1 cellular context compared by ENCODE assay signal in the genomic region with DNA sequence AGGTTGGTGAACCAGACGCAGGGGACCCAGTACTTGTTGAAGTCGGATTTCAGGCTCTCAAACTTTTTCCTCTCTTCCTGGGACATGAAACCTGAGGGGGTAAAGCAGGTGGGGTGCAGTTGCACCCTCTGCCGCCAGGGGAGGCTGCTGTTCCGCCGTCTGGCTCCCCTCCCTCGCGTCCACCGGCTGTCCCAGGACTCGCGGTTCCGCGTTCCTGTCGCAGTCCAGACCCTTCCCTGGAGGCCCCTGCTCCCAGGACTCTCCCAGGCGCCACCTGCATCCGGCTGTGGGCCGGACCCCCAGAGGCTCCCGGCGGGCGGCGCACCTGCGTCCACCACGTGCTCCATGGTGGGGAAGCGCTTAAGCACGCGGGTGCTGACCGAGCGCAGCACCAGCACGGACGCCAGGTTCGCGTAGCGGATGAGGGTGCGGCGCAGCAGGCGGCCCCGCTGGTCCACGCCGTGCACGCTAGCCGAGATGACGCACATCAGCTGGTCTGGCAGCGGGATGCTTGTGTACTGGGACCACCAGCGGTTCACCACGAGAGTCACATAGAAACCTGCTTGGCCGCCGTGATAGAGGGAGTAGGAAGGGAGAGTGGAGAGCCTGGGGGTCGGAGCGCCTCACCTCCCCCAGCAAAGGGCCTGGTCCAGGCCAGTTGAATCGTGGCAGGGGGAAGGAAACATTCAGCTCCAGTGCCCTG.
TF ChIP-seq lines count a peak whose summit lies in the region.

No MANE protein-coding gene starts in this region.

TF ChIP-seq in HEK293, 187 proteins besides CTCF, POLR2A, EP300 and RAD21 (continued from another document):
- TF ChIP-seq, protein P1, sequence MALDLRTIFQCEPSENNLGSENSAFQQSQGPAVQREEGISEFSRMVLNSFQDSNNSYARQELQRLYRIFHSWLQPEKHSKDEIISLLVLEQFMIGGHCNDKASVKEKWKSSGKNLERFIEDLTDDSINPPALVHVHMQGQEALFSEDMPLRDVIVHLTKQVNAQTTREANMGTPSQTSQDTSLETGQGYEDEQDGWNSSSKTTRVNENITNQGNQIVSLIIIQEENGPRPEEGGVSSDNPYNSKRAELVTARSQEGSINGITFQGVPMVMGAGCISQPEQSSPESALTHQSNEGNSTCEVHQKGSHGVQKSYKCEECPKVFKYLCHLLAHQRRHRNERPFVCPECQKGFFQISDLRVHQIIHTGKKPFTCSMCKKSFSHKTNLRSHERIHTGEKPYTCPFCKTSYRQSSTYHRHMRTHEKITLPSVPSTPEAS (tag by site-specific recombination; IDR thresholded peaks at IDR 0.05), result 0 out of 2 replicates have a peak, but pooled peaks have one; percentile 10
- TF ChIP-seq WT1 (tag by site-specific recombination; IDR thresholded peaks at IDR 0.05) (0 out of 2 replicates have a peak, but pooled peaks have one; percentile 15), ZNF335 (tag by site-specific recombination; conservative IDR thresholded peaks at IDR 0.05) (peak; percentile 76; the same call in 1 of the 2 replicates), IKZF3 (tag by site-specific recombination; IDR thresholded peaks at IDR 0.05) (peak; percentile 97), ZNF394 (tag by site-specific recombination; IDR thresholded peaks at IDR 0.05; ENCODE audit: borderline replicate concordance) (peak; percentile 56; the same call in 1 of the 2 replicates), ZBTB17 (tag by site-specific recombination; IDR thresholded peaks at IDR 0.05) (peak; percentile 94), ZFP69B (tag by site-specific recombination; IDR thresholded peaks at IDR 0.05) (peak; percentile 76; the same call in 1 of the 2 replicates), ZEB2 (tag by site-specific recombination; IDR thresholded peaks at IDR 0.05) (peak; percentile 97), BCL11B (tag by site-specific recombination; IDR thresholded peaks at IDR 0.05; ENCODE audit: low read depth) (peak; percentile 65; the same call in 1 of the 2 replicates), ZNF501 (tag by site-specific recombination; IDR thresholded peaks at IDR 0.05) (peak; percentile 97), ZNF292 (tag by site-specific recombination; IDR thresholded peaks at IDR 0.05; ENCODE audit: borderline replicate concordance, low read depth) (no peak), ZXDB (tag by site-specific recombination; IDR thresholded peaks at IDR 0.05) (peak; percentile 92), ZBTB26 (tag by site-specific recombination; optimal IDR thresholded peaks at IDR 0.05) (peak; percentile 97), BCL11A (tag by site-specific recombination; IDR thresholded peaks at IDR 0.05; ENCODE audit: low read depth) (0 out of 2 replicates have a peak, but pooled peaks have one; percentile 26), SETDB1 (IDR thresholded peaks at IDR 0.05; ENCODE audit: insufficient read length, low read length) (peak; percentile 13), ZNF76 (tag by site-specific recombination; IDR thresholded peaks at IDR 0.05; ENCODE audit: borderline replicate concordance, low read depth) (peak; percentile 92), ZSCAN30 (tag by site-specific recombination; IDR thresholded peaks at IDR 0.05) (peak; percentile 95), ZNF112 (tag by site-specific recombination; IDR thresholded peaks at IDR 0.05) (no peak), ZNF530 (tag by site-specific recombination; IDR thresholded peaks at IDR 0.05; ENCODE audit: low read depth) (no peak), ZNF155 (tag by site-specific recombination; IDR thresholded peaks at IDR 0.05) (no peak), ZNF747 (tag by site-specific recombination; IDR thresholded peaks at IDR 0.05) (no peak), KLF8 (tag by site-specific recombination; IDR thresholded peaks at IDR 0.05) (peak; percentile 64; the same call in 1 of the 2 replicates), SP7 (tag by site-specific recombination; IDR thresholded peaks at IDR 0.05) (peak; percentile 78), ZNF24 (tag by site-specific recombination; IDR thresholded peaks at IDR 0.05) (0 out of 2 replicates have a peak, but pooled peaks have one; percentile 43), ZNF658 (tag by site-specific recombination; IDR thresholded peaks at IDR 0.05) (no peak), ZNF239 (tag by site-specific recombination; IDR thresholded peaks at IDR 0.05) (no peak)
- TF ChIP-seq, protein P2, sequence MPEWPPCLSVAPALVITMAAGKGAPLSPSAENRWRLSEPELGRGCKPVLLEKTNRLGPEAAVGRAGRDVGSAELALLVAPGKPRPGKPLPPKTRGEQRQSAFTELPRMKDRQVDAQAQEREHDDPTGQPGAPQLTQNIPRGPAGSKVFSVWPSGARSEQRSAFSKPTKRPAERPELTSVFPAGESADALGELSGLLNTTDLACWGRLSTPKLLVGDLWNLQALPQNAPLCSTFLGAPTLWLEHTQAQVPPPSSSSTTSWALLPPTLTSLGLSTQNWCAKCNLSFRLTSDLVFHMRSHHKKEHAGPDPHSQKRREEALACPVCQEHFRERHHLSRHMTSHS (tag by site-specific recombination; IDR thresholded peaks at IDR 0.05), result no peak
- TF ChIP-seq, protein P3, sequence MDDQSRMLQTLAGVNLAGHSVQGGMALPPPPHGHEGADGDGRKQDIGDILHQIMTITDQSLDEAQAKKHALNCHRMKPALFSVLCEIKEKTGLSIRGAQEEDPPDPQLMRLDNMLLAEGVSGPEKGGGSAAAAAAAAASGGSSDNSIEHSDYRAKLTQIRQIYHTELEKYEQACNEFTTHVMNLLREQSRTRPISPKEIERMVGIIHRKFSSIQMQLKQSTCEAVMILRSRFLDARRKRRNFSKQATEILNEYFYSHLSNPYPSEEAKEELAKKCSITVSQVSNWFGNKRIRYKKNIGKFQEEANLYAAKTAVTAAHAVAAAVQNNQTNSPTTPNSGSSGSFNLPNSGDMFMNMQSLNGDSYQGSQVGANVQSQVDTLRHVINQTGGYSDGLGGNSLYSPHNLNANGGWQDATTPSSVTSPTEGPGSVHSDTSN (CRISPR knock-in tag; IDR thresholded peaks at IDR 0.05), result peak; percentile 71; the same call in 1 of the 2 replicates
- TF ChIP-seq, protein P4, sequence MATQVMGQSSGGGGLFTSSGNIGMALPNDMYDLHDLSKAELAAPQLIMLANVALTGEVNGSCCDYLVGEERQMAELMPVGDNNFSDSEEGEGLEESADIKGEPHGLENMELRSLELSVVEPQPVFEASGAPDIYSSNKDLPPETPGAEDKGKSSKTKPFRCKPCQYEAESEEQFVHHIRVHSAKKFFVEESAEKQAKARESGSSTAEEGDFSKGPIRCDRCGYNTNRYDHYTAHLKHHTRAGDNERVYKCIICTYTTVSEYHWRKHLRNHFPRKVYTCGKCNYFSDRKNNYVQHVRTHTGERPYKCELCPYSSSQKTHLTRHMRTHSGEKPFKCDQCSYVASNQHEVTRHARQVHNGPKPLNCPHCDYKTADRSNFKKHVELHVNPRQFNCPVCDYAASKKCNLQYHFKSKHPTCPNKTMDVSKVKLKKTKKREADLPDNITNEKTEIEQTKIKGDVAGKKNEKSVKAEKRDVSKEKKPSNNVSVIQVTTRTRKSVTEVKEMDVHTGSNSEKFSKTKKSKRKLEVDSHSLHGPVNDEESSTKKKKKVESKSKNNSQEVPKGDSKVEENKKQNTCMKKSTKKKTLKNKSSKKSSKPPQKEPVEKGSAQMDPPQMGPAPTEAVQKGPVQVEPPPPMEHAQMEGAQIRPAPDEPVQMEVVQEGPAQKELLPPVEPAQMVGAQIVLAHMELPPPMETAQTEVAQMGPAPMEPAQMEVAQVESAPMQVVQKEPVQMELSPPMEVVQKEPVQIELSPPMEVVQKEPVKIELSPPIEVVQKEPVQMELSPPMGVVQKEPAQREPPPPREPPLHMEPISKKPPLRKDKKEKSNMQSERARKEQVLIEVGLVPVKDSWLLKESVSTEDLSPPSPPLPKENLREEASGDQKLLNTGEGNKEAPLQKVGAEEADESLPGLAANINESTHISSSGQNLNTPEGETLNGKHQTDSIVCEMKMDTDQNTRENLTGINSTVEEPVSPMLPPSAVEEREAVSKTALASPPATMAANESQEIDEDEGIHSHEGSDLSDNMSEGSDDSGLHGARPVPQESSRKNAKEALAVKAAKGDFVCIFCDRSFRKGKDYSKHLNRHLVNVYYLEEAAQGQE (tag by site-specific recombination; IDR thresholded peaks at IDR 0.05), result peak; percentile 53
TF ChIP-seq in HEK293: peak in this region for 58.
